ENCODE assay signal across 9 cellular contexts in the genomic region with DNA sequence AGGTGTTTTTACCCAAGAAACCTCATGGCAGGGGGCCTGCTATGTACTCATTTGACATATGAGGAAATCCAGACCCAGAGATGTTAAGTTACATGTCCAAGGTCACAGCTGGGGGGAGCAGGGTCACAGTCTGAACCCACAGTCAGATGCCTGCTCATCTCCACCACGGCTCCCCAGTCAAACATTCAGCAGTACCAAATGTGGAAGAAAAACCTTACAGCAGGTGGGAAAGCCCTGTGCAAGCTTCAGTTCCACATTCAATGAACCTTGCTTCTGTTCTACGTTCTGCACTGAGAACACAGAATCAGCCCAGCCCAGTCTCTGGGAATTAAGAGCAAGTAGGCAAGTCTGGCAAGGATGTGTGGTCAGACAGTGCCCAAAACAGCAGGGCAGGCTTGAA. TPM values are rescaled to one million over a fixed set of nuclear protein-coding genes. Genes with fewer than 3 reads are reported as not detected.
DNase-seq lines count a peak whose midpoint lies in the region; ATAC-seq and TF ChIP-seq lines count a peak whose summit lies in the region.
"Had no signal": no experiment of that assay in that cellular context is flagged by ENCODE, and none has a peak within 500 bp of the region (broad histone marks: within the 10 kb centered on the region; RNA-seq: fewer than 3 reads in every experiment).

No MANE protein-coding gene starts in this region.

- H3K9ac ChIP-seq in IMR-90 (ENCODE audit: low read depth, low read length), result no peak overlapping the region

- no peak overlapping the region for H2BK20ac ChIP-seq in IMR-90 (ENCODE audit: low read depth, low read length)

- intact Hi-C loops in IMR-90 (cut with micrococcal nuclease), result no loop called here

- dilution Hi-C loops in IMR-90 (cut with HindIII; ENCODE audit: low sequenced_read_pairs, unreplicated experiment), result no loop called here

- TF ChIP-seq POLR2A in IMR-90 (IDR thresholded peaks at IDR 0.05; ENCODE audit: low read depth, low read length), result no peak

- no peak overlapping the region for H2BK120ac ChIP-seq in IMR-90 (ENCODE audit: low read depth, low read length)

- POLR2A ChIA-PET in IMR-90 (lab: Charles Lee; ENCODE audit: unreplicated experiment), result no interaction called here

- no peak overlapping the region for H3K4me2 ChIP-seq in IMR-90 (ENCODE audit: low read depth, low read length)

- peaks cover 8 to 10% of the 10 kb centered on the region in 2 experiments; a peak in 2 of 4 replicates for H3K79me1 ChIP-seq in IMR-90 (ENCODE audit: low read depth in 1 of 2, low read length in 2 of 2)

- H4K8ac ChIP-seq in IMR-90 (ENCODE audit: low read depth in 2 of 2, low read length in 2 of 2), result no peak overlapping the region

- no peak overlapping the region for H3K18ac ChIP-seq in IMR-90 (ENCODE audit: low read depth, low read length)

- H3K36me3 ChIP-seq in IMR-90 (ENCODE audit: control insufficient read depth, insufficient read depth, low read length), result peaks cover 2% of the 10 kb centered on the region; the same call in 1 of the 2 replicates

- in situ Hi-C loops in GM13977 (cut with MboI; ENCODE audit: low pct_unique_long_range_greater_than_20kb, low sequenced_read_pairs, unreplicated experiment) (no loop called here), IMR-90 (cut with MboI; ENCODE audit: low sequenced_read_pairs) (no loop called here)

- H3K4ac ChIP-seq in IMR-90 (ENCODE audit: low read depth, low read length), result no peak overlapping the region

- no peak overlapping the region for H2BK5ac ChIP-seq in IMR-90 (ENCODE audit: low read depth, low read length, poor library complexity, severe bottlenecking)

- no CpG with 5 or more reads among the region's 2 CpGs for WGBS in IMR-90 (ENCODE audit: extremely low coverage in 2 of 2, insufficient read length in 1 of 2), 2 experiments

- ATAC-seq in GM21367 (IDR thresholded peaks at IDR 0.05; ENCODE audit: unreplicated experiment), result peak; percentile 44
- no peak for ATAC-seq in IMR-90 (ENCODE audit: low read depth)

- no peak overlapping the region for H4K91ac ChIP-seq in IMR-90 (ENCODE audit: insufficient read depth, low read depth, low read length)

- H3K56ac ChIP-seq in IMR-90 (ENCODE audit: extremely low read depth, insufficient read depth, low read length), result no peak overlapping the region

- 0 out of 2 replicates have a peak, but pooled peaks cover 5% of the 10 kb centered on the region for H4K20me1 ChIP-seq in IMR-90 (ENCODE audit: insufficient read depth, low read length)

- H2AFZ ChIP-seq in IMR-90 (replicated peaks; ENCODE audit: low read length, poor library complexity), result peak overlapping the region; percentile 47

- H3K4me3 ChIP-seq in IMR-90 (ENCODE audit: insufficient read depth, low read depth, low read length) (no peak overlapping the region), coronary artery (no peak overlapping the region)

- no peak overlapping the region for H4K5ac ChIP-seq in IMR-90 (ENCODE audit: low read depth, low read length)

- H3K9me3 ChIP-seq in IMR-90 (ENCODE audit: control insufficient read depth, insufficient read depth, low read length), result no peaks in the 10 kb centered on the region

- TF ChIP-seq CTCF in GM13977 (IDR thresholded peaks at IDR 0.05; ENCODE audit: extremely low read depth, insufficient read depth, missing control alignments), result no peak
- no peak for TF ChIP-seq CTCF in IMR-90 (conservative IDR thresholded peaks at IDR 0.05; ENCODE audit: low read depth, low read length)
- TF ChIP-seq CTCF in coronary artery (IDR thresholded peaks at IDR 0.05), result no peak

- DNase-seq in GM13977 (ENCODE audit: low spot score) (peak; percentile 70), IMR-90 (no peak), coronary artery (ENCODE audit: low spot score) (no peak), MV-4-11 (lab: John Stamatoyannopoulos, UW) (no peak), NCI-H146 (lab: John Stamatoyannopoulos, UW) (no peak), HT-29 (ENCODE audit: low spot score) (no peak), NCI-H2227 (lab: John Stamatoyannopoulos, UW; ENCODE audit: unreplicated experiment) (no peak)
- DNase-seq: NCI-H2171 treated with DMSO at 0.1 percent for 48 hours had no signal

- no peak for TF ChIP-seq RAD21 in IMR-90 (IDR thresholded peaks at IDR 0.05; ENCODE audit: low read length)

- CTCF ChIA-PET in IMR-90 (lab: Yijun Ruan, JAX), result interaction anchor here (0.6 to 0.9 kb wide), 2 partner anchors 21 to 393 kb away, joined by 3 read pairs; no protein-coding TSS in a partner anchor

- no peak overlapping the region for H2BK15ac ChIP-seq in IMR-90 (ENCODE audit: low read depth, low read length)

- BruUV-seq in IMR-90 (replicated peaks; lab: Mats Ljungman, UMichigan), result no TSS peak

- no peak overlapping the region for H2AK5ac ChIP-seq in IMR-90 (ENCODE audit: low read depth, low read length)

- no peaks in the 10 kb centered on the region for H3K27me3 ChIP-seq in IMR-90 (ENCODE audit: control insufficient read depth, insufficient read depth, low read length)

- peaks cover 8% of the 10 kb centered on the region for H3K9me1 ChIP-seq in IMR-90 (ENCODE audit: insufficient read depth, low read length)

- H3K4me1 ChIP-seq in IMR-90 (ENCODE audit: control insufficient read depth, insufficient read depth, low read length), result peaks cover 13% of the 10 kb centered on the region

- H3K14ac ChIP-seq in IMR-90 (replicated peaks; ENCODE audit: low read depth, low read length), result no peak overlapping the region

- peak overlapping the region; percentile 82 for H2AK9ac ChIP-seq in IMR-90 (replicated peaks; ENCODE audit: low read depth, low read length, poor library complexity)

- H3K27ac ChIP-seq in IMR-90 (ENCODE audit: insufficient read depth, low read length) (no peak overlapping the region), coronary artery (peak overlapping the region; percentile 33 to 65)

- H3K23ac ChIP-seq in IMR-90 (ENCODE audit: low read depth, low read length), result no peak overlapping the region

TF ChIP-seq in IMR-90, 13 proteins besides CTCF, POLR2A, EP300 and RAD21:
- TF ChIP-seq, protein P1, sequence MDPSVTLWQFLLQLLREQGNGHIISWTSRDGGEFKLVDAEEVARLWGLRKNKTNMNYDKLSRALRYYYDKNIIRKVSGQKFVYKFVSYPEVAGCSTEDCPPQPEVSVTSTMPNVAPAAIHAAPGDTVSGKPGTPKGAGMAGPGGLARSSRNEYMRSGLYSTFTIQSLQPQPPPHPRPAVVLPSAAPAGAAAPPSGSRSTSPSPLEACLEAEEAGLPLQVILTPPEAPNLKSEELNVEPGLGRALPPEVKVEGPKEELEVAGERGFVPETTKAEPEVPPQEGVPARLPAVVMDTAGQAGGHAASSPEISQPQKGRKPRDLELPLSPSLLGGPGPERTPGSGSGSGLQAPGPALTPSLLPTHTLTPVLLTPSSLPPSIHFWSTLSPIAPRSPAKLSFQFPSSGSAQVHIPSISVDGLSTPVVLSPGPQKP (IDR thresholded peaks at IDR 0.05; ENCODE audit: borderline replicate concordance, low read depth, low read length), result no peak
- TF ChIP-seq NFE2L2 (IDR thresholded peaks at IDR 0.05; ENCODE audit: low read depth, low read length) (no peak), MAZ (IDR thresholded peaks at IDR 0.05; ENCODE audit: borderline replicate concordance, low read depth, low read length) (no peak), CEBPB (IDR thresholded peaks at IDR 0.05; ENCODE audit: low read depth, low read length) (no peak), SMC3 (IDR thresholded peaks at IDR 0.05; ENCODE audit: low read depth, low read length) (no peak), MXI1 (IDR thresholded peaks at IDR 0.05; ENCODE audit: borderline replicate concordance, low read depth, low read length) (no peak), RCOR1 (IDR thresholded peaks at IDR 0.05; ENCODE audit: insufficient replicate concordance, low read length) (no peak), RFX5 (IDR thresholded peaks at IDR 0.05; ENCODE audit: low read depth, low read length) (no peak), CHD1 (IDR thresholded peaks at IDR 0.05; ENCODE audit: low read depth, low read length) (no peak), BHLHE40 (IDR thresholded peaks at IDR 0.05; ENCODE audit: low read depth, low read length) (no peak), FOS (IDR thresholded peaks at IDR 0.05; ENCODE audit: low read depth, low read length) (no peak), MAFK (IDR thresholded peaks at IDR 0.05; ENCODE audit: low read depth, low read length) (no peak)
- TF ChIP-seq, protein P2, sequence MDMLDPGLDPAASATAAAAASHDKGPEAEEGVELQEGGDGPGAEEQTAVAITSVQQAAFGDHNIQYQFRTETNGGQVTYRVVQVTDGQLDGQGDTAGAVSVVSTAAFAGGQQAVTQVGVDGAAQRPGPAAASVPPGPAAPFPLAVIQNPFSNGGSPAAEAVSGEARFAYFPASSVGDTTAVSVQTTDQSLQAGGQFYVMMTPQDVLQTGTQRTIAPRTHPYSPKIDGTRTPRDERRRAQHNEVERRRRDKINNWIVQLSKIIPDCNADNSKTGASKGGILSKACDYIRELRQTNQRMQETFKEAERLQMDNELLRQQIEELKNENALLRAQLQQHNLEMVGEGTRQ (IDR thresholded peaks at IDR 0.05; ENCODE audit: low read depth, low read length), result no peak

RNA-seq across cellular contexts. Expression of a gene that starts 35.2 kb away (rescaled TPM):
- 11.1 and 12.0 TPM in 2 replicates for total RNA-seq in IMR-90 (2012; rRNA removed)
- 12.1 and 12.6 TPM in 2 replicates for polyA plus RNA-seq in IMR-90 (2012; rRNA removed)
- 5.9 and 7.7 TPM in 2 replicates for polyA plus RNA-seq in IMR-90 (2012; cell fraction: cytosol; rRNA removed)
- 40.5 and 54.0 TPM in 2 replicates for polyA plus RNA-seq in IMR-90 (2012; cell fraction: nucleus; rRNA removed; ENCODE audit: low replicate concordance)
- 242 and 262 TPM in 2 replicates for total RNA-seq in HT-29 (2014; rRNA removed; shearing (Covaris generic))

RNA-seq across cellular contexts. Expression of a gene that starts 54.4 kb away (rescaled TPM):
- 3.8 and 26.4 TPM in 2 replicates for total RNA-seq in IMR-90 (2012; rRNA removed)
- 19.0 and 26.3 TPM in 2 replicates for polyA plus RNA-seq in IMR-90 (2012; rRNA removed)
- 2.2 and 3.2 TPM in 2 replicates for polyA plus RNA-seq in IMR-90 (2012; cell fraction: cytosol; rRNA removed)
- polyA plus RNA-seq in IMR-90 (2012; cell fraction: nucleus; rRNA removed; ENCODE audit: low replicate concordance), result 0.38 and 5.7 TPM in 2 replicates
- 42.5 and 44.1 TPM in 2 replicates for total RNA-seq in HT-29 (2014; rRNA removed; shearing (Covaris generic))

Comparison
In these comparisons a context has a peak if more than half of its experiments do, and no peak if none do; other contexts are left out.
1. RNA of a gene that starts 35.2 kb away (total RNA-seq): 242 to 262 TPM in HT-29; 11.1 to 12.0 TPM in IMR-90; every median in the first group is over 10 times any median in the second.